ENCODE assay signal across 15 cellular contexts in the genomic region with DNA sequence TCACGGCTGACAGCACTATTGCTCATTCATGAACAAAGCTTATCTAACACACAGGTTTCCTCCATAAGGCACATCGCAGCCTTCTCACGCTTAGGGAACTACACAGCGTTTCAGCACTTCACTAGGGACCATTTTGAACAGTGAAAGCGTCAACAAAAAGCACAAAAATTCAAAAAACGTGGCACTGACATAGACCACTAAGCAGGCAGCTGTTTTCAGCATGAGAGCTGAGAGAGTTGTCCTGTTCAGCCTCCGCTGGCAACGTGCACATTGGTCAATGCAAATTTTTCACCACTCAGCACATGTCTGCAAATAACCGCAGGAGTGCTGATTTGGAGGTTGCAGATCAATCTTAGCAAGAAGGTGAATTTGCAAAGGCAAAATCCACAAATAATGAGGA.
"Had no signal": no experiment of that assay in that cellular context is flagged by ENCODE, and none has a peak within 500 bp of the region (broad histone marks: within the 10 kb centered on the region; RNA-seq: fewer than 3 reads in every experiment).

No MANE protein-coding gene starts in this region.

- H3K9me2 ChIP-seq: SK-N-SH had no signal

- H3K9me3 Mint-ChIP-seq: activated CD4-positive, alpha-beta T cell treated with anti-CD3 and anti-CD28 coated beads, Interleukin-2, amount 10 ng/mL, durations not matched to agents 7 days and 5 days; activated naive CD4-positive, alpha-beta T cell treated with anti-CD3 and anti-CD28 coated beads for 36 hours; central memory CD8-positive, alpha-beta T cell; dendritic cell treated with granulocyte-macrophage colony-stimulating factor and Interleukin-4, amounts not matched to agents 40 ng/mL and 50 ng/mL, for 4 days; natural killer cell had no signal

- H3K4me1 Mint-ChIP-seq: activated CD4-positive, alpha-beta T cell treated with anti-CD3 and anti-CD28 coated beads, Interleukin-2, amount 10 ng/mL, durations not matched to agents 7 days and 5 days; central memory CD8-positive, alpha-beta T cell; natural killer cell had no signal

- H3K9me3 ChIP-seq: SK-N-SH, spleen, suprapubic skin, uterus had no signal

- ATAC-seq: natural killer cell, right cardiac atrium had no signal

- H3K27ac Mint-ChIP-seq: activated CD4-positive, alpha-beta T cell treated with anti-CD3 and anti-CD28 coated beads, Interleukin-2, amount 10 ng/mL, durations not matched to agents 7 days and 5 days; activated naive CD4-positive, alpha-beta T cell treated with anti-CD3 and anti-CD28 coated beads for 36 hours; dendritic cell treated with granulocyte-macrophage colony-stimulating factor and Interleukin-4, amounts not matched to agents 40 ng/mL and 50 ng/mL, for 4 days; natural killer cell; progenitor cell of endocrine pancreas had no signal

- H3K4me1 ChIP-seq: uterus had no signal

- DNase-seq: activated CD4-positive, alpha-beta T cell treated with anti-CD3 and anti-CD28 coated beads, Interleukin-2, amount 10 ng/mL, durations not matched to agents 7 days and 5 days; activated naive CD4-positive, alpha-beta T cell treated with anti-CD3 and anti-CD28 coated beads for 36 hours; foreskin fibroblast; natural killer cell; nucleus accumbens; right cardiac atrium; SK-N-SH; stimulated activated naive CD4-positive, alpha-beta T cell treated with Interleukin-2 at 50 U/mL for 16 hours; T-helper 1 cell had no signal

- H3K4me3 Mint-ChIP-seq: activated CD4-positive, alpha-beta T cell treated with anti-CD3 and anti-CD28 coated beads, Interleukin-2, amount 10 ng/mL, durations not matched to agents 7 days and 5 days; activated naive CD4-positive, alpha-beta T cell treated with anti-CD3 and anti-CD28 coated beads for 36 hours; central memory CD8-positive, alpha-beta T cell; dendritic cell treated with granulocyte-macrophage colony-stimulating factor and Interleukin-4, amounts not matched to agents 40 ng/mL and 50 ng/mL, for 4 days; natural killer cell had no signal

- H3K27ac ChIP-seq: suprapubic skin, uterus had no signal

- H3K36me3 Mint-ChIP-seq: natural killer cell had no signal

- H3K27me3 ChIP-seq: spleen, suprapubic skin, uterus had no signal

- H3K4me3 ChIP-seq: spleen, suprapubic skin, uterus had no signal

- H3K36me3 ChIP-seq: uterus had no signal

- H3K4me2 ChIP-seq: SK-N-SH had no signal
